ENCODE assay signal across 8 cellular contexts in the genomic region with DNA sequence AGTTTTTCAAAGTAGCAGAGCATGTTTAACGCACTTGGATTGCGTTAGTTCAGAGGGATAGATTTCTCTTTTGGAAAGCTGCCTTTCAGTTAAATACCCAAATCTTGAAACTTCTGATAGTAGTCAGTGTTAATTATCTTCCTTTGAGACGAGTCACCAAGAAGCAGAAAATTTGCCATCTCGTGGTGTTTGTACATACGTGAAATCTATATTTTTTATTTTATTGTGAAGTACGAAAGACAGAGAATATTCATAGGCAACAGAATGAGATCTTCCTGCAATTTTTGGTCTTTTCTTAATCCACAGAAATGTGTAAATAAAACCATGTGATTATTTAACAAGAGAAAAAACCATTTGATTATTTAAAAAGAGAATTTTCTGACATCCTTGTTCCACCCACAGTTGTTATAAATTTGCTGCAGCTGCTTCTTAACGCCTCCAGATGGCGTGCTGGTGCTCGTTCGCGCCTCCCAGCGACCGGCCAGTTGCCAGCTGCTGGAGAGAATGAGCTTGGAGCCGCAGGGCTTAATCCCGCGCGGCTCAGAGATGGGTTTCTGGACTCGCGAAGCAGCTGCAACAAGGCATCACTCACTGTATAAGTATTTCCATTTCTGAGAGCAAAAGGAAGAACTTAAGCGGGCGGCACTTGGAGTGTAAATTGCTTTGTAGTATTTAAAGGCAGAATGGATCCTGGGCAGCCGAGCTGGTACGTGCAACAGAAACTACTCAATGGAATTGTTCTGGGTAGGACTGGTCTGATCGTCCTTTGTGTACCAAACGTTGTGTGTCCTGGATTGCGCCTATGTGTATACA. TPM values are rescaled to one million over a fixed set of nuclear protein-coding genes. Genes with fewer than 3 reads are reported as not detected.
DNase-seq lines count a peak whose midpoint lies in the region; ATAC-seq, FAIRE-seq and TF ChIP-seq lines count a peak whose summit lies in the region.

No MANE protein-coding gene starts in this region.

- H3K4me2 ChIP-seq in fibroblast of lung (ENCODE audit: extremely low read depth, insufficient read depth, low read length), result peak overlapping the region; percentile 86

- no peaks in the 10 kb centered on the region for H4K20me1 ChIP-seq in fibroblast of lung (ENCODE audit: control insufficient read depth, extremely low read depth, insufficient read depth, low read length)

- POLR2A ChIA-PET in activated B cell treated with CpG ODN at 0.5 μM for 24 hours (lab: Charles Lee), result no interaction called here

- no peaks in the 10 kb centered on the region for H3K36me3 ChIP-seq in fibroblast of lung (ENCODE audit: control insufficient read depth, insufficient read depth, low read length)
- no peaks in the 10 kb centered on the region for H3K36me3 ChIP-seq in aorta (ENCODE audit: control insufficient read depth in 1 of 2, insufficient read depth in 2 of 2, low read length in 1 of 2)

- H3K9me3 ChIP-seq in fibroblast of lung (ENCODE audit: control insufficient read depth, insufficient read depth, low read depth, low read length) (no peaks in the 10 kb centered on the region), aorta (ENCODE audit: control insufficient read depth, low read length) (no peaks in the 10 kb centered on the region)

- peak; percentile 98 for TF ChIP-seq CTCF in D721Med (IDR thresholded peaks at IDR 0.05; ENCODE audit: insufficient read depth, missing control alignments)
- TF ChIP-seq CTCF in activated B cell treated with CpG ODN at 0.5 μM for 24 hours (IDR thresholded peaks at IDR 0.05), result no peak
- TF ChIP-seq CTCF in fibroblast of lung (conservative IDR thresholded peaks at IDR 0.05 in 1 of 2, IDR thresholded peaks at IDR 0.05 in 1 of 2; ENCODE audit: low read depth in 1 of 2, low read length in 2 of 2), result peak; percentile 94 to 98
- peak; percentile 90 to 96 (median 90) for TF ChIP-seq CTCF in nephron (IDR thresholded peaks at IDR 0.05; ENCODE audit: unreplicated experiment in 3 of 3)

- CTCF ChIA-PET in activated B cell treated with CpG ODN at 0.5 μM for 24 hours (lab: Charles Lee), result interaction anchor here (0.7 to 1.5 kb wide), 2 partner anchors 12 to 22 kb away, joined by 3 to 6 read pairs; no protein-coding TSS in a partner anchor

- no peaks in the 10 kb centered on the region for H3K36me3 Mint-ChIP-seq in activated B cell treated with CpG ODN at 0.5 μM for 24 hours (ENCODE audit: low read depth)
- H3K36me3 Mint-ChIP-seq in nephron (ENCODE audit: low read depth), result no peaks in the 10 kb centered on the region

- DNase-seq in D721Med (ENCODE audit: insufficient read length, low spot score), result no peak
- DNase-seq in NCI-H2227 treated with DMSO at 0.1 percent for 48 hours (lab: John Stamatoyannopoulos, UW), result peak; percentile 1
- no peak for DNase-seq in activated B cell treated with CpG ODN at 0.5 μM for 24 hours
- peak; percentile 76 to 81 for DNase-seq in fibroblast of lung (ENCODE audit: low read depth in 2 of 2)
- peak; percentile 83 to 91 for DNase-seq in aorta

- no peaks in the 10 kb centered on the region for H3K27me3 ChIP-seq in fibroblast of lung (ENCODE audit: control insufficient read depth, insufficient read depth, low read length)
- no peaks in the 10 kb centered on the region for H3K27me3 ChIP-seq in aorta (ENCODE audit: control insufficient read depth in 1 of 2, insufficient read depth in 2 of 2, low read length in 1 of 2)

- peaks cover 2% of the 10 kb centered on the region for H3K27me3 Mint-ChIP-seq in activated B cell treated with CpG ODN at 0.5 μM for 24 hours
- H3K27me3 Mint-ChIP-seq in nephron (ENCODE audit: low read depth), result peaks cover 14% of the 10 kb centered on the region

- intact Hi-C loops in activated B cell treated with CpG ODN at 0.5 μM for 24 hours (cut with micrococcal nuclease) (no loop called here), aorta (cut with DNase I) (no loop called here)

- H2AFZ ChIP-seq in fibroblast of lung (ENCODE audit: low read length), result peak overlapping the region; percentile 76

- H3K4me3 ChIP-seq in fibroblast of lung (replicated peaks in 1 of 4; ENCODE audit: control extremely low read depth in 1 of 4, insufficient read depth in 1 of 4, low read depth in 3 of 4, low read length in 4 of 4) (peak overlapping the region; percentile 36 to 71 (median 45)), aorta (ENCODE audit: low read length in 2 of 2) (peak overlapping the region; percentile 1 to 18)

- H3K79me2 ChIP-seq in fibroblast of lung (ENCODE audit: control insufficient read depth, insufficient read depth, low read length), result no peaks in the 10 kb centered on the region

- H3K27ac ChIP-seq in fibroblast of lung (ENCODE audit: insufficient read depth, low read length) (no peak overlapping the region), aorta (ENCODE audit: low read depth in 1 of 2, low read length in 2 of 2) (no peak overlapping the region)

- whole genome bisulfite sequencing in aorta, 2 donors, result 15 to 17% methylated on average over 26 of the region's 26 CpGs

- H3K4me1 Mint-ChIP-seq in activated B cell treated with CpG ODN at 0.5 μM for 24 hours (peaks cover 3% of the 10 kb centered on the region), nephron (peaks cover 6% of the 10 kb centered on the region)

- H3K4me3 Mint-ChIP-seq in activated B cell treated with CpG ODN at 0.5 μM for 24 hours (no peak overlapping the region), nephron (peak overlapping the region; percentile 73 to 83 (median 80))

- no peak overlapping the region for H3K27ac Mint-ChIP-seq in activated B cell treated with CpG ODN at 0.5 μM for 24 hours
- peak overlapping the region in 1 of 3 experiments; percentile 14 for H3K27ac Mint-ChIP-seq in nephron

- FAIRE-seq in D721Med (lab: Jason Lieb, UNC), result no peak

- H3K9ac ChIP-seq in fibroblast of lung (ENCODE audit: insufficient read depth, low read length), result no peak overlapping the region

- ATAC-seq in GM19351 (IDR thresholded peaks at IDR 0.05; ENCODE audit: unreplicated experiment) (peak; percentile 96), HG03342 (IDR thresholded peaks at IDR 0.05; ENCODE audit: unreplicated experiment) (peak; percentile 98), activated B cell treated with CpG ODN at 0.5 μM for 24 hours (ENCODE audit: low read depth) (peak; percentile 57), aorta (ENCODE audit: low FRiP score) (peak; percentile 88)

- no peaks in the 10 kb centered on the region for H3K4me1 ChIP-seq in fibroblast of lung (ENCODE audit: control insufficient read depth, extremely low read depth, insufficient read depth, low read length)
- no peaks in the 10 kb centered on the region for H3K4me1 ChIP-seq in aorta (ENCODE audit: control insufficient read depth in 1 of 2, insufficient read depth in 2 of 2, low read length in 2 of 2)

- H3K9me3 Mint-ChIP-seq in activated B cell treated with CpG ODN at 0.5 μM for 24 hours (no peaks in the 10 kb centered on the region), nephron (no peaks in the 10 kb centered on the region)

RNA-seq across cellular contexts. Expression of a gene that starts 10.5 kb away (rescaled TPM):
- total RNA-seq in activated B cell treated with CpG ODN at 0.5 μM for 24 hours (not detected in 2 replicates), fibroblast of lung (under 0.01 TPM in 1 of 2 replicates, not detected in the other), aorta (under 1 TPM; 0.24 to 0.26 TPM)
- polyA plus RNA-seq in fibroblast of lung (not detected in 2 replicates), aorta (under 1 TPM in 1 of 2 donors, not detected in 1; 0.03 TPM)
- polyA plus RNA-seq in fibroblast of lung (2012), result not detected in 2 replicates
- polyA minus RNA-seq in fibroblast of lung (ENCODE audit: low replicate concordance), result not detected in 2 replicates

Comparison
In these comparisons a context has a peak if more than half of its experiments do, and no peak if none do; other contexts are left out.
1. DNase-seq: peak in NCI-H2227 treated with DMSO at 0.1 percent for 48 hours (single experiment), fibroblast of lung (2 of 2) and aorta (2 of 2); none in D721Med (single experiment) and activated B cell treated with CpG ODN at 0.5 μM for 24 hours (single experiment).
2. Peak in every context shown above with its lines, with median percentiles within 50 percentile points of each other: ATAC-seq.